1 cellular context compared by ENCODE assay signal in the genomic region with DNA sequence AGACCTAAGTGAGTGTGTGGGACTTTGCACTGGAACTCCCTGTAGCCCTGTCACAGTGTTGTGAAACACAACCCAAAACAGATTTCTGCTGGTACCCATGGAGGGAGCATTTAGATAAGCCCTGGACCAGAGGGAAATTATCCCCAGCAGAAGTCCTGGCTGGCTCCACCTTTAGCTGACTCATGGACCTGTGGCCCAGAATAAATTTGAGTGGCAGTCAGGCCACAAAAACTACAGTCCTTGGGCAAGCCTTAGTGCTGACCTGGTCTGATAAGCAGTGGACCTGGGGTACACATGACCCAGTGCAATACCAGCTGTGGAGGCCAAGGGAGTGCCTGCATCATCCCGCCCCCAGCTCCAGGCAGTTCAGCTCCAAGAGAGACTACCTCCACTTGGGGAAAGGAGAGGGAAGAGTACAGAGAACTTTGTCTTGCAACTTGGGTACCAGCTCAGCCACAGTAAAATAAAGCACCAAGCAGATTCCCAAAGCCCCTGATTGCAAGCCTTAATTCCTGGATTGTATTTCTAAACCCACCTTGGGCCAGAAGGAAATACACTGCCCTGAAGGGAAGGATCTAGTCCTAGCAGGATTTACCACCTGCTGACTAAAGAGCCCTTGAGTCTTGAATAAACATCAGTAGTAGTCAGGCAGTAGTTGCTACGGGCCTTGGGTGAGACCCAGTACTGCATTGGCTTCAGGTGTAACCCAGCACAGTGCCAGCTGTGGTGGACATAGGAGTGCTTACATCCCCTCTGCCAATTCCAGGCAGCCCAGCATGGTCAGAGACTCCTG.
A peak's percentile ranks its signal among the peaks of the same experiment; 100 is the strongest.
TF ChIP-seq lines count a peak whose summit lies in the region.

No MANE protein-coding gene starts in this region.

TF ChIP-seq in HepG2, 621 proteins besides CTCF, POLR2A, EP300 and RAD21 (continued from another document and continues in another):
- TF ChIP-seq, protein P1, sequence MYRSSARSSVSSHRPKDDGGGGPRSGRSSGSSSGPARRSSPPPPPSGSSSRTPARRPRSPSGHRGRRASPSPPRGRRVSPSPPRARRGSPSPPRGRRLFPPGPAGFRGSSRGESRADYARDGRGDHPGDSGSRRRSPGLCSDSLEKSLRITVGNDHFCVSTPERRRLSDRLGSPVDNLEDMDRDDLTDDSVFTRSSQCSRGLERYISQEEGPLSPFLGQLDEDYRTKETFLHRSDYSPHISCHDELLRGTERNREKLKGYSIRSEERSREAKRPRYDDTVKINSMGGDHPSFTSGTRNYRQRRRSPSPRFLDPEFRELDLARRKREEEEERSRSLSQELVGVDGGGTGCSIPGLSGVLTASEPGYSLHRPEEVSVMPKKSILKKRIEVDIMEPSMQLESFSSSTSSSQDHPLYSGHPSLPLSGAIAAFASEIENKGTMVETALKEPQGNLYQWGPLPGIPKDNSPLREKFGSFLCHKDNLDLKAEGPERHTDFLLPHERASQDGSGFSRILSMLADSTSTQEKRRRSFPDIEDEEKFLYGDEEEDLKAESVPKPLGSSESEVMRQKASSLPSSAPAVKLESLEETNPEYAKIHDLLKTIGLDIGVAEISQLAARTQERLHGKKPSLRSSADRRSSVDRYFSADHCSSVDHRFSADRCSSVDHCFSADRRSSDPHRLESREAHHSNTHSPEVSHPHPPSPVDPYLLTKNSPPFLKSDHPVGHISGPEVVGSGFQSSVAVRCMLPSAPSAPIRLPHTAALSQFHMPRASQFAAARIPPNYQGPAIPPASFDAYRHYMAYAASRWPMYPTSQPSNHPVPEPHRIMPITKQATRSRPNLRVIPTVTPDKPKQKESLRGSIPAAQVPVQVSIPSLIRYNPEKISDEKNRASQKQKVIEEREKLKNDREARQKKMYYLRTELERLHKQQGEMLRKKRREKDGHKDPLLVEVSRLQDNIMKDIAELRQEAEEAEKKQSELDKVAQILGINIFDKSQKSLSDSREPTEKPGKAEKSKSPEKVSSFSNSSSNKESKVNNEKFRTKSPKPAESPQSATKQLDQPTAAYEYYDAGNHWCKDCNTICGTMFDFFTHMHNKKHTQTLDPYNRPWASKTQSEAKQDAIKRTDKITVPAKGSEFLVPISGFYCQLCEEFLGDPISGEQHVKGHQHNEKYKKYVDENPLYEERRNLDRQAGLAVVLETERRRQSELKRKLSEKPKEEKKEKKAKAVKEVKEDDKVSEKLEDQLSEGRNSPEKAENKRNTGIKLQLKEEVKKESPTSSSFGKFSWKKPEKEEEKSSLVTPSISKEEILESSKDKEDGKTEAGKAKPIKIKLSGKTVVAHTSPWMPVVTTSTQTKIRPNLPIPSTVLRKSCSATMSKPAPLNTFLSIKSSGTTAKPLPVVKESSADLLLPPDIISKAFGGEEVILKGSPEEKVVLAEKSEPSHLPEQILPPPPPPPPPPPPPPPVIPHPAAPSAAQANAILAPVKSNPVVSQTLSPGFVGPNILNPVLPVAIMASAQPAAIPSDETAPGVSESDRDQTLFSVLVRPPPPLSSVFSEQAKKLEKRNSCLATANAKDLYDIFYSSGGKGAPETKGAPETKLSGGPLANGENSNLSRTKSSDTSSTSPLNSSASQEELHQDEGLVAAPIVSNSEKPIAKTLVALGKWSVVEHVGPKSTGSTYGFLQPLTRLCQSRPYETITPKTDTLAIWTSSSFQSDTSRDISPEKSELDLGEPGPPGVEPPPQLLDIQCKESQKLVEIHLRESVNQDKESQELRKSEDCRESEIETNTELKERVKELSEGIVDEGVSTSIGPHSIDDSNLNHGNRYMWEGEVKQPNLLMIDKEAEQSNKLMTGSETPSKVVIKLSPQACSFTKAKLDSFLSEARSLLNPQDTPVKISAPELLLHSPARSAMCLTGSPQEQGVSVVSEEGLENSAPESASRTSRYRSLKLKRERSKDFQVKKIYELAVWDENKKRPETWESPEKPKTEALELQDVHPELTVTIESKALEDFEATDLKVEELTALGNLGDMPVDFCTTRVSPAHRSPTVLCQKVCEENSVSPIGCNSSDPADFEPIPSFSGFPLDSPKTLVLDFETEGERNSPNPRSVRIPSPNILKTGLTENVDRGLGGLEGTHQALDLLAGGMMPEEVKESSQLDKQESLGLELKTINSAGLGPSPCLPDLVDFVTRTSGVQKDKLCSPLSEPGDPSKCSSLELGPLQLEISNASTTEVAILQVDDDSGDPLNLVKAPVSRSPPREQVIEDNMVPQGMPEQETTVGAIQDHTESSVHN (CRISPR knock-in tag; IDR thresholded peaks at IDR 0.05), result no peak
- no peak for TF ChIP-seq U2AF1 (optimal IDR thresholded peaks at IDR 0.05; ENCODE audit: low read depth, low read length)
- 0 out of 2 replicates have a peak, but pooled peaks have one; percentile 61 for TF ChIP-seq ZNF224 (CRISPR knock-in tag; IDR thresholded peaks at IDR 0.05)
- TF ChIP-seq, protein P2, sequence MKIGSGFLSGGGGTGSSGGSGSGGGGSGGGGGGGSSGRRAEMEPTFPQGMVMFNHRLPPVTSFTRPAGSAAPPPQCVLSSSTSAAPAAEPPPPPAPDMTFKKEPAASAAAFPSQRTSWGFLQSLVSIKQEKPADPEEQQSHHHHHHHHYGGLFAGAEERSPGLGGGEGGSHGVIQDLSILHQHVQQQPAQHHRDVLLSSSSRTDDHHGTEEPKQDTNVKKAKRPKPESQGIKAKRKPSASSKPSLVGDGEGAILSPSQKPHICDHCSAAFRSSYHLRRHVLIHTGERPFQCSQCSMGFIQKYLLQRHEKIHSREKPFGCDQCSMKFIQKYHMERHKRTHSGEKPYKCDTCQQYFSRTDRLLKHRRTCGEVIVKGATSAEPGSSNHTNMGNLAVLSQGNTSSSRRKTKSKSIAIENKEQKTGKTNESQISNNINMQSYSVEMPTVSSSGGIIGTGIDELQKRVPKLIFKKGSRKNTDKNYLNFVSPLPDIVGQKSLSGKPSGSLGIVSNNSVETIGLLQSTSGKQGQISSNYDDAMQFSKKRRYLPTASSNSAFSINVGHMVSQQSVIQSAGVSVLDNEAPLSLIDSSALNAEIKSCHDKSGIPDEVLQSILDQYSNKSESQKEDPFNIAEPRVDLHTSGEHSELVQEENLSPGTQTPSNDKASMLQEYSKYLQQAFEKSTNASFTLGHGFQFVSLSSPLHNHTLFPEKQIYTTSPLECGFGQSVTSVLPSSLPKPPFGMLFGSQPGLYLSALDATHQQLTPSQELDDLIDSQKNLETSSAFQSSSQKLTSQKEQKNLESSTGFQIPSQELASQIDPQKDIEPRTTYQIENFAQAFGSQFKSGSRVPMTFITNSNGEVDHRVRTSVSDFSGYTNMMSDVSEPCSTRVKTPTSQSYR (CRISPR knock-in tag; IDR thresholded peaks at IDR 0.05; ENCODE audit: borderline replicate concordance), result no peak
- TF ChIP-seq ZBTB42 (CRISPR knock-in tag; IDR thresholded peaks at IDR 0.05), result no peak
- TF ChIP-seq, protein P3, sequence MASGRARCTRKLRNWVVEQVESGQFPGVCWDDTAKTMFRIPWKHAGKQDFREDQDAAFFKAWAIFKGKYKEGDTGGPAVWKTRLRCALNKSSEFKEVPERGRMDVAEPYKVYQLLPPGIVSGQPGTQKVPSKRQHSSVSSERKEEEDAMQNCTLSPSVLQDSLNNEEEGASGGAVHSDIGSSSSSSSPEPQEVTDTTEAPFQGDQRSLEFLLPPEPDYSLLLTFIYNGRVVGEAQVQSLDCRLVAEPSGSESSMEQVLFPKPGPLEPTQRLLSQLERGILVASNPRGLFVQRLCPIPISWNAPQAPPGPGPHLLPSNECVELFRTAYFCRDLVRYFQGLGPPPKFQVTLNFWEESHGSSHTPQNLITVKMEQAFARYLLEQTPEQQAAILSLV (CRISPR knock-in tag; IDR thresholded peaks at IDR 0.05; ENCODE audit: borderline replicate concordance), result no peak
- TF ChIP-seq, protein P4, sequence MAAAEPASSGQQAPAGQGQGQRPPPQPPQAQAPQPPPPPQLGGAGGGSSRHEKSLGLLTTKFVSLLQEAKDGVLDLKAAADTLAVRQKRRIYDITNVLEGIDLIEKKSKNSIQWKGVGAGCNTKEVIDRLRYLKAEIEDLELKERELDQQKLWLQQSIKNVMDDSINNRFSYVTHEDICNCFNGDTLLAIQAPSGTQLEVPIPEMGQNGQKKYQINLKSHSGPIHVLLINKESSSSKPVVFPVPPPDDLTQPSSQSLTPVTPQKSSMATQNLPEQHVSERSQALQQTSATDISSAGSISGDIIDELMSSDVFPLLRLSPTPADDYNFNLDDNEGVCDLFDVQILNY (CRISPR knock-in tag; conservative IDR thresholded peaks at IDR 0.05), result no peak
- TF ChIP-seq, protein P5, sequence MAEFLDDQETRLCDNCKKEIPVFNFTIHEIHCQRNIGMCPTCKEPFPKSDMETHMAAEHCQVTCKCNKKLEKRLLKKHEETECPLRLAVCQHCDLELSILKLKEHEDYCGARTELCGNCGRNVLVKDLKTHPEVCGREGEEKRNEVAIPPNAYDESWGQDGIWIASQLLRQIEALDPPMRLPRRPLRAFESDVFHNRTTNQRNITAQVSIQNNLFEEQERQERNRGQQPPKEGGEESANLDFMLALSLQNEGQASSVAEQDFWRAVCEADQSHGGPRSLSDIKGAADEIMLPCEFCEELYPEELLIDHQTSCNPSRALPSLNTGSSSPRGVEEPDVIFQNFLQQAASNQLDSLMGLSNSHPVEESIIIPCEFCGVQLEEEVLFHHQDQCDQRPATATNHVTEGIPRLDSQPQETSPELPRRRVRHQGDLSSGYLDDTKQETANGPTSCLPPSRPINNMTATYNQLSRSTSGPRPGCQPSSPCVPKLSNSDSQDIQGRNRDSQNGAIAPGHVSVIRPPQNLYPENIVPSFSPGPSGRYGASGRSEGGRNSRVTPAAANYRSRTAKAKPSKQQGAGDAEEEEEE (CRISPR knock-in tag; IDR thresholded peaks at IDR 0.05; ENCODE audit: borderline replicate concordance), result no peak
- no peak for TF ChIP-seq DR1 (CRISPR knock-in tag; IDR thresholded peaks at IDR 0.05)
- TF ChIP-seq MXI1 (IDR thresholded peaks at IDR 0.05; ENCODE audit: borderline replicate concordance, low read depth, low read length), result no peak
- TF ChIP-seq, protein P6, sequence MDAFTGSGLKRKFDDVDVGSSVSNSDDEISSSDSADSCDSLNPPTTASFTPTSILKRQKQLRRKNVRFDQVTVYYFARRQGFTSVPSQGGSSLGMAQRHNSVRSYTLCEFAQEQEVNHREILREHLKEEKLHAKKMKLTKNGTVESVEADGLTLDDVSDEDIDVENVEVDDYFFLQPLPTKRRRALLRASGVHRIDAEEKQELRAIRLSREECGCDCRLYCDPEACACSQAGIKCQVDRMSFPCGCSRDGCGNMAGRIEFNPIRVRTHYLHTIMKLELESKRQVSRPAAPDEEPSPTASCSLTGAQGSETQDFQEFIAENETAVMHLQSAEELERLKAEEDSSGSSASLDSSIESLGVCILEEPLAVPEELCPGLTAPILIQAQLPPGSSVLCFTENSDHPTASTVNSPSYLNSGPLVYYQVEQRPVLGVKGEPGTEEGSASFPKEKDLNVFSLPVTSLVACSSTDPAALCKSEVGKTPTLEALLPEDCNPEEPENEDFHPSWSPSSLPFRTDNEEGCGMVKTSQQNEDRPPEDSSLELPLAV (CRISPR knock-in tag; conservative IDR thresholded peaks at IDR 0.05; ENCODE audit: low read depth), result no peak
- TF ChIP-seq NFYC (CRISPR knock-in tag; IDR thresholded peaks at IDR 0.05), result no peak
- TF ChIP-seq ZNF564 (CRISPR knock-in tag; IDR thresholded peaks at IDR 0.05), result no peak
- TF ChIP-seq, protein P7, sequence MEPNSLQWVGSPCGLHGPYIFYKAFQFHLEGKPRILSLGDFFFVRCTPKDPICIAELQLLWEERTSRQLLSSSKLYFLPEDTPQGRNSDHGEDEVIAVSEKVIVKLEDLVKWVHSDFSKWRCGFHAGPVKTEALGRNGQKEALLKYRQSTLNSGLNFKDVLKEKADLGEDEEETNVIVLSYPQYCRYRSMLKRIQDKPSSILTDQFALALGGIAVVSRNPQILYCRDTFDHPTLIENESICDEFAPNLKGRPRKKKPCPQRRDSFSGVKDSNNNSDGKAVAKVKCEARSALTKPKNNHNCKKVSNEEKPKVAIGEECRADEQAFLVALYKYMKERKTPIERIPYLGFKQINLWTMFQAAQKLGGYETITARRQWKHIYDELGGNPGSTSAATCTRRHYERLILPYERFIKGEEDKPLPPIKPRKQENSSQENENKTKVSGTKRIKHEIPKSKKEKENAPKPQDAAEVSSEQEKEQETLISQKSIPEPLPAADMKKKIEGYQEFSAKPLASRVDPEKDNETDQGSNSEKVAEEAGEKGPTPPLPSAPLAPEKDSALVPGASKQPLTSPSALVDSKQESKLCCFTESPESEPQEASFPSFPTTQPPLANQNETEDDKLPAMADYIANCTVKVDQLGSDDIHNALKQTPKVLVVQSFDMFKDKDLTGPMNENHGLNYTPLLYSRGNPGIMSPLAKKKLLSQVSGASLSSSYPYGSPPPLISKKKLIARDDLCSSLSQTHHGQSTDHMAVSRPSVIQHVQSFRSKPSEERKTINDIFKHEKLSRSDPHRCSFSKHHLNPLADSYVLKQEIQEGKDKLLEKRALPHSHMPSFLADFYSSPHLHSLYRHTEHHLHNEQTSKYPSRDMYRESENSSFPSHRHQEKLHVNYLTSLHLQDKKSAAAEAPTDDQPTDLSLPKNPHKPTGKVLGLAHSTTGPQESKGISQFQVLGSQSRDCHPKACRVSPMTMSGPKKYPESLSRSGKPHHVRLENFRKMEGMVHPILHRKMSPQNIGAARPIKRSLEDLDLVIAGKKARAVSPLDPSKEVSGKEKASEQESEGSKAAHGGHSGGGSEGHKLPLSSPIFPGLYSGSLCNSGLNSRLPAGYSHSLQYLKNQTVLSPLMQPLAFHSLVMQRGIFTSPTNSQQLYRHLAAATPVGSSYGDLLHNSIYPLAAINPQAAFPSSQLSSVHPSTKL (CRISPR knock-in tag; IDR thresholded peaks at IDR 0.05), result peak; percentile 70; the same call in 1 of the 2 replicates
- TF ChIP-seq ZNF749 (CRISPR knock-in tag; IDR thresholded peaks at IDR 0.05; ENCODE audit: borderline replicate concordance), result no peak
- no peak for TF ChIP-seq ZNF790 (CRISPR knock-in tag; IDR thresholded peaks at IDR 0.05; ENCODE audit: borderline replicate concordance)
- peak; percentile 35; the same call in 1 of the 2 replicates for TF ChIP-seq HDAC1 (CRISPR knock-in tag; IDR thresholded peaks at IDR 0.05)
- no peak for TF ChIP-seq JARID2 (CRISPR knock-in tag; IDR thresholded peaks at IDR 0.05; ENCODE audit: insufficient replicate concordance)
- TF ChIP-seq, protein P8, sequence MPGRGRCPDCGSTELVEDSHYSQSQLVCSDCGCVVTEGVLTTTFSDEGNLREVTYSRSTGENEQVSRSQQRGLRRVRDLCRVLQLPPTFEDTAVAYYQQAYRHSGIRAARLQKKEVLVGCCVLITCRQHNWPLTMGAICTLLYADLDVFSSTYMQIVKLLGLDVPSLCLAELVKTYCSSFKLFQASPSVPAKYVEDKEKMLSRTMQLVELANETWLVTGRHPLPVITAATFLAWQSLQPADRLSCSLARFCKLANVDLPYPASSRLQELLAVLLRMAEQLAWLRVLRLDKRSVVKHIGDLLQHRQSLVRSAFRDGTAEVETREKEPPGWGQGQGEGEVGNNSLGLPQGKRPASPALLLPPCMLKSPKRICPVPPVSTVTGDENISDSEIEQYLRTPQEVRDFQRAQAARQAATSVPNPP (CRISPR knock-in tag; IDR thresholded peaks at IDR 0.05), result no peak
- TF ChIP-seq TAF15 (IDR thresholded peaks at IDR 0.05; ENCODE audit: low read depth, low read length, poor library complexity, severe bottlenecking), result no peak
- TF ChIP-seq HCFC1 (IDR thresholded peaks at IDR 0.05; ENCODE audit: low read depth, low read length), result no peak
- no peak for TF ChIP-seq ZEB1 (IDR thresholded peaks at IDR 0.05; ENCODE audit: insufficient replicate concordance, low read depth)
- TF ChIP-seq ONECUT2 (CRISPR knock-in tag; IDR thresholded peaks at IDR 0.05), result no peak
- no peak for TF ChIP-seq NRL (CRISPR knock-in tag; IDR thresholded peaks at IDR 0.05; ENCODE audit: borderline replicate concordance)
- TF ChIP-seq, protein P9, sequence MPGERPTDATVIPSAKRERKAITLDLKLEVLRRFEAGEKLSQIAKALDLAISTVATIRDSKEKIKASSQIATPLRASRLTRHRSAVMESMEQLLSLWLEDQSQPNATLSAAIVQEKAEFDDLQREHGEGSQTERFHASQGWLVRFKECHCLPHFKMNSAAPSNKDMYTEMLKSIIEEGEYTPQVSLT (CRISPR knock-in tag; IDR thresholded peaks at IDR 0.05; ENCODE audit: borderline replicate concordance, low read depth), result no peak
- no peak; the same call in 1 of the 2 replicates for TF ChIP-seq JUN (CRISPR knock-in tag; IDR thresholded peaks at IDR 0.05)
- TF ChIP-seq GABPA (IDR thresholded peaks at IDR 0.05; ENCODE audit: low read depth, low read length), result no peak
- TF ChIP-seq GABPA (CRISPR knock-in tag; IDR thresholded peaks at IDR 0.05; ENCODE audit: low read depth), result no peak
- TF ChIP-seq SAP130 (CRISPR knock-in tag; IDR thresholded peaks at IDR 0.05; ENCODE audit: low read depth), result peak; percentile 58; the same call in 1 of the 2 replicates
